Comparison of ENCODE assay signal across 8 cellular contexts in genomic region chr11:18698341-18699268, GRCh38. TPM values are rescaled to one million over a fixed set of nuclear protein-coding genes. Genes with fewer than 3 reads are reported as not detected.
DNase-seq lines count a peak whose midpoint lies in the region; ATAC-seq and TF ChIP-seq lines count a peak whose summit lies in the region.

Gene TMEM86A, plus strand, starts transcription at chr11:18698779. Its CDS starts 108 bp downstream, at chr11:18698887.

- ATAC-seq in GM21447 (IDR thresholded peaks at IDR 0.05; ENCODE audit: unreplicated experiment) = peak; percentile 92
- ATAC-seq in mucosa of descending colon = peak; percentile 96

- H4K20me1 ChIP-seq in OCI-LY7 (ENCODE audit: insufficient read depth, low read length) = no peaks in the 10 kb centered on the region

- CTCF ChIA-PET in OCI-LY7 (lab: Charles Lee; ENCODE audit: unreplicated experiment) = interaction anchor here (1.3 kb wide), 1 partner anchor 33 kb away, joined by 3 read pairs; no protein-coding TSS in a partner anchor

- H3K9me2 ChIP-seq in OCI-LY7 (ENCODE audit: insufficient read depth, low read length) = no peaks in the 10 kb centered on the region

- H3K4me1 ChIP-seq in HUES6 (ENCODE audit: control insufficient read depth, insufficient read depth, low read length) (peaks cover 9% of the 10 kb centered on the region; the same call in 1 of the 2 replicates), OCI-LY7 (ENCODE audit: insufficient read depth, low read length, poor library complexity, severe bottlenecking) (peaks cover 15% of the 10 kb centered on the region), mucosa of descending colon (ENCODE audit: low read depth) (peaks cover 2% of the 10 kb centered on the region)

- peak within 1 kb of the TSS; percentile 27 for H3K9ac ChIP-seq in HUES6 (ENCODE audit: low read length)

- H3K9me3 ChIP-seq in HUES6 (ENCODE audit: control insufficient read depth, insufficient read depth, low read depth, low read length) (no peaks in the 10 kb centered on the region), OCI-LY7 (ENCODE audit: low read length) (no peaks in the 10 kb centered on the region), mucosa of descending colon (no peaks in the 10 kb centered on the region)

- peak within 1 kb of the TSS; percentile 97 for H3K4me2 ChIP-seq in OCI-LY7 (ENCODE audit: low read length)

- POLR2A ChIA-PET in OCI-LY7 (lab: Charles Lee) = interaction anchor here (1.2 kb wide), 1 partner anchor 9 kb away, joined by 4 read pairs; no protein-coding TSS in a partner anchor

- TF ChIP-seq CTCF in OCI-LY7 (conservative IDR thresholded peaks at IDR 0.05; ENCODE audit: low read length) (no peak), mucosa of descending colon (IDR thresholded peaks at IDR 0.05) (no peak)

- peak; percentile 77 for DNase-seq in COLO829 (ENCODE audit: low spot score)
- peak; percentile 88 for DNase-seq in OCI-LY7 (ENCODE audit: low spot score)
- DNase-seq in activated T-cell treated with anti-CD3 and anti-CD28 coated beads, Interleukin-2, amount 50 U/mL, for 1 hour = peak; percentile 93
- no peak for DNase-seq in epithelial cell of prostate (ENCODE audit: low read depth, low spot score)
- peak; percentile 94 to 96 (median 95) for DNase-seq in mucosa of descending colon
- DNase-seq in stimulated activated CD8-positive, alpha-beta memory T cell treated with anti-CD3 and anti-CD28 coated beads, Interleukin-2, amount 100 ng/mL, for 48 hours (ENCODE audit: low read depth in 2 of 2) = peak; percentile 83 to 84

- H3K36me3 ChIP-seq in HUES6 (ENCODE audit: control insufficient read depth, insufficient read depth, low read length) (no peaks in the 10 kb centered on the region), OCI-LY7 (ENCODE audit: insufficient read depth, low read length) (no peaks in the 10 kb centered on the region), mucosa of descending colon (ENCODE audit: low read depth) (no peaks in the 10 kb centered on the region)

- no peaks in the 10 kb centered on the region for H3K79me2 ChIP-seq in OCI-LY7 (ENCODE audit: insufficient read depth, low read depth, low read length)

- no TSS peak for BruUV-seq in OCI-LY7 (replicated peaks; lab: Mats Ljungman, UMichigan)

- H3K27me3 ChIP-seq in HUES6 (ENCODE audit: control insufficient read depth, insufficient read depth, low read length) = peaks cover 37% of the 10 kb centered on the region

- intact Hi-C loops in OCI-LY7 (cut with micrococcal nuclease; ENCODE audit: unreplicated experiment) = no loop called here
- intact Hi-C loops in mucosa of descending colon (cut with DNase I, micrococcal nuclease) = no loop called here

- H2AFZ ChIP-seq in OCI-LY7 (ENCODE audit: low read length) = peak within 1 kb of the TSS; percentile 98

- H3K4me3 ChIP-seq in HUES6 (ENCODE audit: low read depth, low read length) (peak within 1 kb of the TSS; percentile 81), OCI-LY7 (ENCODE audit: low read depth, low read length, poor library complexity, severe bottlenecking) (peak within 1 kb of the TSS; percentile 83), mucosa of descending colon (peak within 1 kb of the TSS; percentile 27)

- H3K27ac ChIP-seq in HUES6 (ENCODE audit: low read depth, low read length) (no peak within 1 kb of the TSS), OCI-LY7 (ENCODE audit: low read depth, low read length, poor library complexity, severe bottlenecking) (no peak within 1 kb of the TSS), epithelial cell of prostate (peak within 1 kb of the TSS; percentile 59)

RNA-seq across cellular contexts. Expression of gene TMEM86A, which starts in this region (rescaled TPM):
- total RNA-seq in OCI-LY7 (2014; rRNA removed; shearing (Covaris generic)) = 0.39 and 0.92 TPM in 2 replicates
- 1.2 and 2.7 TPM in 2 replicates for total RNA-seq in OCI-LY7 (2022)
- total RNA-seq in mucosa of descending colon = 1 to 10 TPM; 1.7 to 6.0 (median 5.0) TPM

Comparison
In these comparisons a context has a peak if more than half of its experiments do, and no peak if none do; other contexts are left out.
1. H3K4me3 ChIP-seq: peak in every context shown above with its lines; median percentile 83 in OCI-LY7; 81 in HUES6; 27 in mucosa of descending colon.